ENCODE assay signal across 8 cellular contexts in the genomic region with DNA sequence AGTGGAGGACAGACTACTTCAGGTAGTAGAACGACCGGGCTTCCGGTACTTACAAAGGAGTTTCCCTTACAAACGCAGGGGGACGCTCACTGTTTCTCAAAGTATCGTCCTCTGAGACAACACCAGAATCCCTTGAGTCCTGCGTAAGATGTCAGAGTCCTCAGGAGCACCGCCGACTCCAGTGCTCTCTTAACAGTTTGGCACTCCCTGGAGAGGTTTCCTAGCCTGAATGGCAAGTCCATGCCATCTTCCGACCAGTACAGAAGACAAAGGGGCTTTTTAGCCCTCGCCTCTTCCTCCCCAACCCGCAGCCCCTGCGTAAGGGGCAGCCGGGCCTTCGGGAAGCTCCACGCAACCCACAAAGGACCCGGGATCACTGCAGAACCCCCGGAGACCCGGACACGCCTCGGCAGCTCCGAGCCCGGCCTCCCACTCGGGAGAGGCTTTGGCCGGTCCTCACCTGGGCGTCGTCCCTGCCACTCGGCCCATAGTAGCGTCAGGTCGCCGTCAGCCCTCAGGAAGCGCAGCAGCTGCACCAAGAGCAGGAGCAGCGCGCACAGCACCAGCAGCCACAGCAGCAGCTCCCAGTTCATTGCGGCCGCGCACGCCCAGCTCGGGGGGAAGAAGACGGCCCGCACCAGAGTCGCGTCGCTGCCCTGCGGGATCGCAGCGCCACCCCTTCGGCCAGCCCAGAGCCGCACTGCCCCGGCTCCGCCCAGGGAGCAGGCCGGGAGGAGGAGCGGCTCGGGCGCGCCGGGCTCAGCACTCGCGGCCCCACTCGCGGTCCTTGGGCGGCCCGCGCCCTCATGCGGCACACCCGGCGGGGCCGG. TPM values are rescaled to one million over a fixed set of nuclear protein-coding genes. Genes with fewer than 3 reads are reported as not detected.
A peak's percentile ranks its signal among the peaks of the same experiment; 100 is the strongest.
DNase-seq lines count a peak whose midpoint lies in the region; ATAC-seq and TF ChIP-seq lines count a peak whose summit lies in the region.

A gene with protein sequence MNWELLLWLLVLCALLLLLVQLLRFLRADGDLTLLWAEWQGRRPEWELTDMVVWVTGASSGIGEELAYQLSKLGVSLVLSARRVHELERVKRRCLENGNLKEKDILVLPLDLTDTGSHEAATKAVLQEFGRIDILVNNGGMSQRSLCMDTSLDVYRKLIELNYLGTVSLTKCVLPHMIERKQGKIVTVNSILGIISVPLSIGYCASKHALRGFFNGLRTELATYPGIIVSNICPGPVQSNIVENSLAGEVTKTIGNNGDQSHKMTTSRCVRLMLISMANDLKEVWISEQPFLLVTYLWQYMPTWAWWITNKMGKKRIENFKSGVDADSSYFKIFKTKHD (minus strand): TSS at position 682 of the 830 bp plus-strand sequence. CDS start 89 bp downstream, at position 593.

- WGBS in tibial nerve, 2 donors, result 0 to 1% methylated on average over 42 to 53 of the region's 68 CpGs

- H3K27ac ChIP-seq in parathyroid adenoma (peak within 1 kb of the TSS; percentile 86), tibial nerve (peak within 1 kb of the TSS; percentile 88 to 99 (median 94))

- no peaks in the 10 kb centered on the region for H3K27me3 Mint-ChIP-seq in activated naive CD8-positive, alpha-beta T cell

- peak in 1 of 2 donors; percentile 88 for TF ChIP-seq EP300 in tibial nerve (IDR thresholded peaks at IDR 0.05)

- H3K9me3 Mint-ChIP-seq in activated naive CD8-positive, alpha-beta T cell (ENCODE audit: low read depth), result no peaks in the 10 kb centered on the region

- H3K9me3 ChIP-seq in parathyroid adenoma (ENCODE audit: control insufficient read depth, low read length), result no peaks in the 10 kb centered on the region
- no peaks in the 10 kb centered on the region for H3K9me3 ChIP-seq in tibial nerve

- peaks cover 6% of the 10 kb centered on the region for H3K79me2 ChIP-seq in parathyroid adenoma

- H3K36me3 Mint-ChIP-seq in activated naive CD8-positive, alpha-beta T cell, result no peaks in the 10 kb centered on the region

- H3K9ac ChIP-seq in parathyroid adenoma, result peak within 1 kb of the TSS; percentile 54

- H3K27ac Mint-ChIP-seq in activated naive CD8-positive, alpha-beta T cell, result peak within 1 kb of the TSS; percentile 98

- peak within 1 kb of the TSS; percentile 81 for H2AFZ ChIP-seq in parathyroid adenoma

- peak; percentile 64 for DNase-seq in GF-D8 (lab: John Stamatoyannopoulos, UW)
- peak; percentile 23 for DNase-seq in GOT3 (lab: John Stamatoyannopoulos, UW)
- DNase-seq in SKM-1 (lab: John Stamatoyannopoulos, UW; ENCODE audit: unreplicated experiment), result peak; percentile 17
- DNase-seq in Right ventricle myocardium inferior (ENCODE audit: missing footprints), result peak; percentile 96
- DNase-seq in tibial nerve (ENCODE audit: low spot score in 2 of 2), result peak; percentile 64 to 65

- H3K36me3 ChIP-seq in parathyroid adenoma (ENCODE audit: control insufficient read depth, insufficient read depth, low read length), result no peaks in the 10 kb centered on the region
- no peaks in the 10 kb centered on the region for H3K36me3 ChIP-seq in tibial nerve

- peak within 1 kb of the TSS; percentile 85 for H3K4me3 ChIP-seq in parathyroid adenoma (ENCODE audit: low read depth, low read length)
- H3K4me3 ChIP-seq in tibial nerve, result peak within 1 kb of the TSS; percentile 79 to 96 (median 87)

- peaks cover 52% of the 10 kb centered on the region for H3K4me1 Mint-ChIP-seq in activated naive CD8-positive, alpha-beta T cell (ENCODE audit: low read depth)

- peak; percentile 100 for ATAC-seq in Right ventricle myocardium inferior

- H3K4me1 ChIP-seq in parathyroid adenoma, result peaks cover 14% of the 10 kb centered on the region
- H3K4me1 ChIP-seq in tibial nerve, result peaks cover 0 to 53% (median 17%) of the 10 kb centered on the region in 4 donors

- H3K4me3 Mint-ChIP-seq in activated naive CD8-positive, alpha-beta T cell, result peak within 1 kb of the TSS; percentile 97

- H3K27me3 ChIP-seq in parathyroid adenoma (ENCODE audit: control insufficient read depth, insufficient read depth, low read length) (no peaks in the 10 kb centered on the region), tibial nerve (no peaks in the 10 kb centered on the region)

- intact Hi-C loops in Right ventricle myocardium inferior (cut with DNase I), result loop anchor here (2.0 to 5.0 kb wide), 4 partner anchors 74 to 673 kb away; partner anchors contain the start of gene PCNX4

- H3K4me2 ChIP-seq in parathyroid adenoma (ENCODE audit: low read length), result peak within 1 kb of the TSS; percentile 85

- TF ChIP-seq POLR2A in tibial nerve (IDR thresholded peaks at IDR 0.05), result peak; percentile 71 to 76

- TF ChIP-seq CTCF in LNCAP (IDR thresholded peaks at IDR 0.05), result peak; percentile 89
- peak; percentile 66 for TF ChIP-seq CTCF in parathyroid adenoma (IDR thresholded peaks at IDR 0.05)
- peak; percentile 30 to 72 (median 46) for TF ChIP-seq CTCF in tibial nerve (IDR thresholded peaks at IDR 0.05)

RNA-seq across cellular contexts. Expression of the gene that starts here (rescaled TPM):
- total RNA-seq in Right ventricle myocardium inferior, result 34.6 TPM
- 100 to 1,000 TPM in 1 of 4 donors, 10 to 100 TPM in 3; 77.1 to 126 (median 85.6) TPM for total RNA-seq in tibial nerve

Comparison
In these comparisons a context has a peak if more than half of its experiments do, and no peak if none do; other contexts are left out.
1. Peak in every context shown above with its lines: DNase-seq, ATAC-seq, H3K4me3 ChIP-seq and H3K27ac ChIP-seq.
2. DNase-seq: peak in every context shown above with its lines; median percentile 96 in Right ventricle myocardium inferior; 64 in tibial nerve; 64 in GF-D8; 23 in GOT3; 17 in SKM-1.